ENCODE assay signal across 22 cellular contexts in genomic region chr12:40615590-40615989, GRCh38.
DNase-seq lines count a peak whose midpoint lies in the region; ATAC-seq, FAIRE-seq and TF ChIP-seq lines count a peak whose summit lies in the region.
"Had no signal": no experiment of that assay in that cellular context is flagged by ENCODE, and none has a peak within 500 bp of the region (broad histone marks: within the 10 kb centered on the region; RNA-seq: fewer than 3 reads in every experiment).

No MANE protein-coding gene starts in this region.

- H4K5ac ChIP-seq in IMR-90 (ENCODE audit: low read depth, low read length): no peak overlapping the region

- H2AFZ ChIP-seq in IMR-90 (replicated peaks; ENCODE audit: low read length, poor library complexity): no peak overlapping the region

- H2BK120ac ChIP-seq in IMR-90 (ENCODE audit: low read depth, low read length): no peak overlapping the region

- H3K4me1 ChIP-seq in A549 (0 out of 3 replicates have a peak, but pooled peaks cover 5% of the 10 kb centered on the region), IMR-90 (ENCODE audit: control insufficient read depth, insufficient read depth, low read length) (no peaks in the 10 kb centered on the region), stomach (no peaks in the 10 kb centered on the region)
- H3K4me1 ChIP-seq: BE2C had no signal

- H4K8ac ChIP-seq in IMR-90 (ENCODE audit: low read depth in 2 of 2, low read length in 2 of 2): no peak overlapping the region

- no peak for ATAC-seq in A549
- peak; percentile 5 for ATAC-seq in GM18519 (IDR thresholded peaks at IDR 0.05; ENCODE audit: low FRiP score, unreplicated experiment)
- ATAC-seq in HG02623 (IDR thresholded peaks at IDR 0.05; ENCODE audit: unreplicated experiment): peak; percentile 3
- ATAC-seq in IMR-90 (ENCODE audit: low read depth): no peak
- ATAC-seq: HCT116 had no signal

- no peak for TF ChIP-seq EP300 in A549 (IDR thresholded peaks at IDR 0.05)
- TF ChIP-seq EP300 in stomach (IDR thresholded peaks at IDR 0.05): no peak

- no peak overlapping the region for H2BK15ac ChIP-seq in IMR-90 (ENCODE audit: low read depth, low read length)

- no peak overlapping the region for H2BK20ac ChIP-seq in IMR-90 (ENCODE audit: low read depth, low read length)

- no peak overlapping the region for H3K23ac ChIP-seq in IMR-90 (ENCODE audit: low read depth, low read length)

- no peaks in the 10 kb centered on the region for H4K20me1 ChIP-seq in IMR-90 (ENCODE audit: insufficient read depth, low read length)

- dilution Hi-C loops in IMR-90 (cut with HindIII; ENCODE audit: low sequenced_read_pairs, unreplicated experiment): no loop called here

- H3K4me3 Mint-ChIP-seq in T-helper 2 cell treated with Interferon-gamma antibody and Interleukin-4, amounts not matched to agents 5 μg/mL and 100 μg/mL, for 36 hours: no peak overlapping the region
- H3K4me3 Mint-ChIP-seq in mesothelial cell of epicardium: no peak overlapping the region
- H3K4me3 Mint-ChIP-seq: CD4-positive, CD25-positive, alpha-beta regulatory T cell; CD8-positive, alpha-beta memory T cell; HFFc6 had no signal

- WGBS in A549 (ENCODE audit: missing lambda C conversion rate): 52% methylated on average over 1 of the region's 1 CpG
- WGBS in IMR-90 (ENCODE audit: extremely low coverage in 2 of 2, insufficient read length in 1 of 2), 2 experiments: no CpG with 5 or more reads among the region's 1 CpG
- 56 to 74% (median 64%) methylated on average over 1 of the region's 1 CpG for WGBS in stomach, 5 donors

- CTCF ChIA-PET in A549 (lab: Yijun Ruan, JAX): no interaction called here
- CTCF ChIA-PET in IMR-90 (lab: Yijun Ruan, JAX): no interaction called here

- no peak for TF ChIP-seq POLR2A in A549 (IDR thresholded peaks at IDR 0.05; ENCODE audit: low read length)
- no peak for TF ChIP-seq POLR2A in IMR-90 (IDR thresholded peaks at IDR 0.05; ENCODE audit: low read depth, low read length)
- no peak for TF ChIP-seq POLR2A in stomach (IDR thresholded peaks at IDR 0.05)

- H3K4me3 ChIP-seq in A549 (no peak overlapping the region), IMR-90 (ENCODE audit: insufficient read depth, low read depth, low read length) (no peak overlapping the region), stomach (no peak overlapping the region), brain microvascular endothelial cell (ENCODE audit: low read depth, low read length) (no peak overlapping the region)

- no TSS peak for BruUV-seq in IMR-90 (replicated peaks; lab: Mats Ljungman, UMichigan)

- H3K56ac ChIP-seq in IMR-90 (ENCODE audit: extremely low read depth, insufficient read depth, low read length): no peak overlapping the region

- no peaks in the 10 kb centered on the region for H3K27me3 Mint-ChIP-seq in T-helper 2 cell treated with Interferon-gamma antibody and Interleukin-4, amounts not matched to agents 5 μg/mL and 100 μg/mL, for 36 hours (ENCODE audit: low read depth)
- H3K27me3 Mint-ChIP-seq in mesothelial cell of epicardium (ENCODE audit: low read depth): no peaks in the 10 kb centered on the region
- H3K27me3 Mint-ChIP-seq: CD4-positive, CD25-positive, alpha-beta regulatory T cell; CD8-positive, alpha-beta memory T cell had no signal

- H3K9me3 ChIP-seq in A549 (no peaks in the 10 kb centered on the region), IMR-90 (ENCODE audit: control insufficient read depth, insufficient read depth, low read length) (0 out of 2 replicates have a peak, but pooled peaks cover 5% of the 10 kb centered on the region), stomach (no peaks in the 10 kb centered on the region)
- H3K9me3 ChIP-seq: BE2C had no signal

- H2BK5ac ChIP-seq in IMR-90 (ENCODE audit: low read depth, low read length, poor library complexity, severe bottlenecking): no peak overlapping the region

- H3K9ac ChIP-seq in IMR-90 (ENCODE audit: low read depth, low read length): no peak overlapping the region

- TF ChIP-seq CTCF in A549 (IDR thresholded peaks at IDR 0.05): no peak
- TF ChIP-seq CTCF in IMR-90 (conservative IDR thresholded peaks at IDR 0.05; ENCODE audit: low read depth, low read length): no peak
- TF ChIP-seq CTCF in stomach (IDR thresholded peaks at IDR 0.05): no peak
- TF ChIP-seq CTCF in mesothelial cell of epicardium (IDR thresholded peaks at IDR 0.05; ENCODE audit: unreplicated experiment): no peak
- TF ChIP-seq CTCF in brain microvascular endothelial cell (IDR thresholded peaks at IDR 0.05; ENCODE audit: low read depth, low read length, missing control alignments): no peak

- intact Hi-C loops in IMR-90 (cut with micrococcal nuclease): no loop called here
- intact Hi-C loops in stomach (cut with DNase I; ENCODE audit: low total_unique reads): no loop called here

- no peaks in the 10 kb centered on the region for H3K9me3 Mint-ChIP-seq in T-helper 2 cell treated with Interferon-gamma antibody and Interleukin-4, amounts not matched to agents 5 μg/mL and 100 μg/mL, for 36 hours
- H3K9me3 Mint-ChIP-seq in mesothelial cell of epicardium: peaks cover 4% of the 10 kb centered on the region

- H3K27me3 ChIP-seq in IMR-90 (ENCODE audit: control insufficient read depth, insufficient read depth, low read length): no peaks in the 10 kb centered on the region
- H3K27me3 ChIP-seq in stomach: no peaks in the 10 kb centered on the region
- no peaks in the 10 kb centered on the region for H3K27me3 ChIP-seq in brain microvascular endothelial cell (replicated peaks)
- H3K27me3 ChIP-seq: BE2C had no signal

- H3K4ac ChIP-seq in IMR-90 (ENCODE audit: low read depth, low read length): no peak overlapping the region

- in situ Hi-C loops in IMR-90 (cut with MboI; ENCODE audit: low sequenced_read_pairs) (no loop called here), brain microvascular endothelial cell (cut with HindIII; ENCODE audit: low pct_ligation_motif_present, low sequenced_read_pairs) (no loop called here)

- H3K36me3 ChIP-seq in IMR-90 (ENCODE audit: control insufficient read depth, insufficient read depth, low read length) (no peaks in the 10 kb centered on the region), stomach (no peaks in the 10 kb centered on the region), brain microvascular endothelial cell (replicated peaks) (no peaks in the 10 kb centered on the region)
- H3K36me3 ChIP-seq: BE2C had no signal

- POLR2A ChIA-PET in A549 (lab: Yijun Ruan, JAX): no interaction called here
- POLR2A ChIA-PET in IMR-90 (lab: Charles Lee; ENCODE audit: unreplicated experiment): no interaction called here

- DNase-seq in A549 (ENCODE audit: low read depth in 1 of 2, low spot score in 1 of 2) (no peak), IMR-90 (no peak), stomach (no peak), mesothelial cell of epicardium (ENCODE audit: low spot score in 2 of 2, unreplicated experiment in 2 of 2) (no peak), brain microvascular endothelial cell (no peak)
- no peak for DNase-seq in T-helper 2 cell treated with Interferon-gamma antibody and Interleukin-4, amounts not matched to agents 5 μg/mL and 100 μg/mL, for 36 hours (ENCODE audit: low spot score)
- DNase-seq: 8988T; ACHN; BE2C; C1 segment of cervical spinal cord; CD4-positive, CD25-positive, alpha-beta regulatory T cell; CD8-positive, alpha-beta memory T cell; COR-L47; GOT3; H7; HFFc6; Karpas-422 had no signal

- H2AK9ac ChIP-seq in IMR-90 (replicated peaks; ENCODE audit: low read depth, low read length, poor library complexity): no peak overlapping the region

- no peaks in the 10 kb centered on the region for H3K4me1 Mint-ChIP-seq in T-helper 2 cell treated with Interferon-gamma antibody and Interleukin-4, amounts not matched to agents 5 μg/mL and 100 μg/mL, for 36 hours (ENCODE audit: low read depth)
- H3K4me1 Mint-ChIP-seq in mesothelial cell of epicardium: peaks cover 16% of the 10 kb centered on the region
- H3K4me1 Mint-ChIP-seq: CD4-positive, CD25-positive, alpha-beta regulatory T cell; CD8-positive, alpha-beta memory T cell had no signal

- no peak for TF ChIP-seq RAD21 in A549 (conservative IDR thresholded peaks at IDR 0.05 in 1 of 2, IDR thresholded peaks at IDR 0.05 in 1 of 2)
- TF ChIP-seq RAD21 in IMR-90 (IDR thresholded peaks at IDR 0.05; ENCODE audit: low read length): no peak

- H3K4me2 ChIP-seq in A549 (no peak overlapping the region), IMR-90 (ENCODE audit: low read depth, low read length) (no peak overlapping the region)

- H3K18ac ChIP-seq in IMR-90 (ENCODE audit: low read depth, low read length): no peak overlapping the region

- H3K9me1 ChIP-seq in IMR-90 (ENCODE audit: insufficient read depth, low read length): no peaks in the 10 kb centered on the region

- no peak overlapping the region for H3K14ac ChIP-seq in IMR-90 (replicated peaks; ENCODE audit: low read depth, low read length)

- no peak overlapping the region for H2AK5ac ChIP-seq in IMR-90 (ENCODE audit: low read depth, low read length)

- no peak overlapping the region for H4K91ac ChIP-seq in IMR-90 (ENCODE audit: insufficient read depth, low read depth, low read length)

- no peak for FAIRE-seq in A549 (lab: Jason Lieb, UNC)
- FAIRE-seq: G401.6, GM12892 had no signal

- H3K27ac Mint-ChIP-seq in T-helper 2 cell treated with Interferon-gamma antibody and Interleukin-4, amounts not matched to agents 5 μg/mL and 100 μg/mL, for 36 hours: no peak overlapping the region
- no peak overlapping the region for H3K27ac Mint-ChIP-seq in mesothelial cell of epicardium
- H3K27ac Mint-ChIP-seq: CD4-positive, CD25-positive, alpha-beta regulatory T cell; HFFc6 had no signal

- no peak overlapping the region for H3K27ac ChIP-seq in A549
- H3K27ac ChIP-seq in IMR-90 (ENCODE audit: insufficient read depth, low read length): no peak overlapping the region
- H3K27ac ChIP-seq in stomach: no peak overlapping the region
- no peak overlapping the region for H3K27ac ChIP-seq in brain microvascular endothelial cell

- H3K36me3 Mint-ChIP-seq in T-helper 2 cell treated with Interferon-gamma antibody and Interleukin-4, amounts not matched to agents 5 μg/mL and 100 μg/mL, for 36 hours (ENCODE audit: low read depth): no peaks in the 10 kb centered on the region
- no peaks in the 10 kb centered on the region for H3K36me3 Mint-ChIP-seq in mesothelial cell of epicardium
- H3K36me3 Mint-ChIP-seq: CD4-positive, CD25-positive, alpha-beta regulatory T cell; CD8-positive, alpha-beta memory T cell had no signal

- H3K79me1 ChIP-seq in IMR-90 (ENCODE audit: low read depth in 1 of 2, low read length in 2 of 2): no peaks in the 10 kb centered on the region

TF ChIP-seq in A549, 52 proteins besides CTCF, POLR2A, EP300 and RAD21 (continues in another document):
- TF ChIP-seq MAFK (IDR thresholded peaks at IDR 0.05; ENCODE audit: partially characterized antibody): peak; percentile 76

TF ChIP-seq in IMR-90, 13 proteins besides CTCF, POLR2A, EP300 and RAD21:
- TF ChIP-seq MAFK (IDR thresholded peaks at IDR 0.05; ENCODE audit: low read depth, low read length): peak; percentile 43
- TF ChIP-seq RCOR1 (IDR thresholded peaks at IDR 0.05; ENCODE audit: insufficient replicate concordance, low read length): no peak

Comparison
In these comparisons a context has a peak if more than half of its experiments do, and no peak if none do; other contexts are left out.
1. ATAC-seq: peak in GM18519 (single experiment) and HG02623 (single experiment); none in A549 (0 of 2) and IMR-90 (single experiment).